9 cellular contexts compared by ENCODE assay signal in genomic region chr5:140145223-140145622, GRCh38. TPM values are rescaled to one million over a fixed set of nuclear protein-coding genes. Genes with fewer than 3 reads are reported as not detected.
DNase-seq lines count a peak whose midpoint lies in the region; ATAC-seq and TF ChIP-seq lines count a peak whose summit lies in the region.
"Had no signal": no experiment of that assay in that cellular context is flagged by ENCODE, and none has a peak within 500 bp of the region (broad histone marks: within the 10 kb centered on the region; RNA-seq: fewer than 3 reads in every experiment).

No MANE protein-coding gene starts in this region.

- H3K4me3 Mint-ChIP-seq in activated CD4-positive, alpha-beta T cell treated with anti-CD3 and anti-CD28 coated beads for 36 hours, result peak overlapping the region; percentile 26
- peak overlapping the region; percentile 38 for H3K4me3 Mint-ChIP-seq in activated CD8-positive, alpha-beta T cell treated with anti-CD3 and anti-CD28 coated beads for 36 hours
- H3K4me3 Mint-ChIP-seq in immature natural killer cell, result peak overlapping the region; percentile 36 to 72 (median 48)

- peaks cover 14% of the 10 kb centered on the region for H3K4me1 Mint-ChIP-seq in activated CD4-positive, alpha-beta T cell treated with anti-CD3 and anti-CD28 coated beads for 36 hours
- peaks cover 17% of the 10 kb centered on the region for H3K4me1 Mint-ChIP-seq in activated CD8-positive, alpha-beta T cell treated with anti-CD3 and anti-CD28 coated beads for 36 hours (ENCODE audit: low read depth)
- peaks cover 15 to 17% of the 10 kb centered on the region in 2 donors for H3K4me1 Mint-ChIP-seq in immature natural killer cell

- peaks cover 6% of the 10 kb centered on the region for H3K27me3 ChIP-seq in skeletal muscle satellite cell (ENCODE audit: control insufficient read depth, insufficient read depth, low read length)

- CTCF ChIA-PET in activated CD4-positive, alpha-beta T cell treated with anti-CD3 and anti-CD28 coated beads for 36 hours (lab: Charles Lee), result interaction anchor here (0.7 to 8.1 kb wide), 25 partner anchors 9 to 213 kb away, joined by 3 to 108 read pairs (median 5); partner anchors contain the start of gene PURA
- CTCF ChIA-PET in activated CD8-positive, alpha-beta T cell treated with anti-CD3 and anti-CD28 coated beads for 36 hours (lab: Charles Lee), result interaction anchor here (0.6 to 6.2 kb wide), 27 partner anchors 8 to 246 kb away, joined by 3 to 96 read pairs (median 10); partner anchors contain the start of genes NRG2 and PURA

- H3K4me2 ChIP-seq in skeletal muscle satellite cell (ENCODE audit: low read length), result peak overlapping the region; percentile 91

- no peak for ATAC-seq in activated CD4-positive, alpha-beta T cell treated with anti-CD3 and anti-CD28 coated beads for 36 hours
- no peak for ATAC-seq in activated CD8-positive, alpha-beta T cell treated with anti-CD3 and anti-CD28 coated beads for 36 hours

- H3K9me3 Mint-ChIP-seq in activated CD4-positive, alpha-beta T cell treated with anti-CD3 and anti-CD28 coated beads for 36 hours (ENCODE audit: low read depth), result no peaks in the 10 kb centered on the region
- H3K9me3 Mint-ChIP-seq in activated CD8-positive, alpha-beta T cell treated with anti-CD3 and anti-CD28 coated beads for 36 hours, result no peaks in the 10 kb centered on the region
- no peaks in the 10 kb centered on the region for H3K9me3 Mint-ChIP-seq in immature natural killer cell

- DNase-seq in activated CD4-positive, alpha-beta T cell treated with anti-CD3 and anti-CD28 coated beads for 36 hours, result no peak
- no peak for DNase-seq in activated CD4-positive, alpha-beta T cell treated with anti-CD3 and anti-CD28 coated beads for 4 hours
- DNase-seq in activated CD8-positive, alpha-beta T cell treated with anti-CD3 and anti-CD28 coated beads for 36 hours, result no peak
- DNase-seq in immature natural killer cell, result no peak
- no peak for DNase-seq in hepatic stellate cell (ENCODE audit: low spot score)
- DNase-seq in AML-193 (lab: John Stamatoyannopoulos, UW), result no peak
- no peak for DNase-seq in inferior parietal cortex (ENCODE audit: extremely low spot score)

- H3K36me3 Mint-ChIP-seq in activated CD4-positive, alpha-beta T cell treated with anti-CD3 and anti-CD28 coated beads for 36 hours (ENCODE audit: low read depth), result no peaks in the 10 kb centered on the region
- no peaks in the 10 kb centered on the region for H3K36me3 Mint-ChIP-seq in activated CD8-positive, alpha-beta T cell treated with anti-CD3 and anti-CD28 coated beads for 36 hours (ENCODE audit: low read depth)
- peaks cover 0 to 4% (median 0%) of the 10 kb centered on the region in 3 donors for H3K36me3 Mint-ChIP-seq in immature natural killer cell

- H3K27ac Mint-ChIP-seq in activated CD4-positive, alpha-beta T cell treated with anti-CD3 and anti-CD28 coated beads for 36 hours, result no peak overlapping the region
- H3K27ac Mint-ChIP-seq in activated CD8-positive, alpha-beta T cell treated with anti-CD3 and anti-CD28 coated beads for 36 hours, result no peak overlapping the region
- H3K27ac Mint-ChIP-seq in immature natural killer cell, result no peak overlapping the region

- no peaks in the 10 kb centered on the region for H3K9me3 ChIP-seq in skeletal muscle satellite cell (replicated peaks; ENCODE audit: low read length)
- H3K9me3 ChIP-seq: mucosa of descending colon had no signal

- no peak overlapping the region for H3K9ac ChIP-seq in skeletal muscle satellite cell (ENCODE audit: low read depth, low read length)

- no peak for TF ChIP-seq CTCF in activated CD8-positive, alpha-beta T cell treated with anti-CD3 and anti-CD28 coated beads for 36 hours (IDR thresholded peaks at IDR 0.05)

- POLR2A ChIA-PET in activated CD4-positive, alpha-beta T cell treated with anti-CD3 and anti-CD28 coated beads for 36 hours (lab: Charles Lee), result interaction anchor here (1.0 kb wide), 1 partner anchor 13 kb away, joined by 3 read pairs; no protein-coding TSS in a partner anchor
- POLR2A ChIA-PET in activated CD8-positive, alpha-beta T cell treated with anti-CD3 and anti-CD28 coated beads for 36 hours (lab: Charles Lee), result interaction anchor here (1.1 to 1.9 kb wide), 3 partner anchors 9 to 101 kb away, joined by 3 to 4 read pairs (median 3); no protein-coding TSS in a partner anchor

- peaks cover 12% of the 10 kb centered on the region for H3K27me3 Mint-ChIP-seq in activated CD4-positive, alpha-beta T cell treated with anti-CD3 and anti-CD28 coated beads for 36 hours
- peaks cover 22% of the 10 kb centered on the region for H3K27me3 Mint-ChIP-seq in activated CD8-positive, alpha-beta T cell treated with anti-CD3 and anti-CD28 coated beads for 36 hours
- peaks cover 0 to 9% (median 8%) of the 10 kb centered on the region in 3 donors for H3K27me3 Mint-ChIP-seq in immature natural killer cell (ENCODE audit: low read depth in 3 of 3)

- intact Hi-C loops in activated CD4-positive, alpha-beta T cell treated with anti-CD3 and anti-CD28 coated beads for 36 hours (cut with DNase I, micrococcal nuclease), result loop anchor here (1.0 to 2.0 kb wide), 3 partner anchors 12 to 38 kb away; partner anchors contain the start of gene PURA (in 2 of the 2)
- intact Hi-C loops in activated CD8-positive, alpha-beta T cell treated with anti-CD3 and anti-CD28 coated beads for 36 hours (cut with micrococcal nuclease), result no loop called here

- H3K36me3 ChIP-seq in skeletal muscle satellite cell (ENCODE audit: insufficient read depth, low read length), result no peaks in the 10 kb centered on the region

- peaks cover 9% of the 10 kb centered on the region for H3K4me1 ChIP-seq in skeletal muscle satellite cell (ENCODE audit: control insufficient read depth, insufficient read depth, low read length)

- no peak overlapping the region for H3K4me3 ChIP-seq in skeletal muscle satellite cell (ENCODE audit: low read length)
- H3K4me3 ChIP-seq: mucosa of descending colon had no signal

RNA-seq across cellular contexts. Expression of gene IGIP, which starts 19.5 kb away (rescaled TPM):
- total RNA-seq in activated CD4-positive, alpha-beta T cell treated with anti-CD3 and anti-CD28 coated beads for 36 hours, result 1 to 10 TPM; 1.7 to 1.9 TPM
- total RNA-seq in activated CD8-positive, alpha-beta T cell treated with anti-CD3 and anti-CD28 coated beads for 36 hours, result 1 to 10 TPM; 1.3 to 1.5 TPM
- under 1 TPM in 1 of 3 donors, not detected in 2; 0.35 TPM for polyA plus RNA-seq in immature natural killer cell
- 3.7 and 4.1 TPM in 2 replicates for total RNA-seq in skeletal muscle satellite cell (2012; rRNA removed)

RNA-seq across cellular contexts. Expression of gene CYSTM1, which starts 29.8 kb away (rescaled TPM):
- 10 to 100 TPM; 15.2 to 18.7 TPM for total RNA-seq in activated CD4-positive, alpha-beta T cell treated with anti-CD3 and anti-CD28 coated beads for 36 hours
- 10 to 100 TPM; 15.8 to 18.5 TPM for total RNA-seq in activated CD8-positive, alpha-beta T cell treated with anti-CD3 and anti-CD28 coated beads for 36 hours
- 10 to 100 TPM in 1 of 3 donors, 1 to 10 TPM in 2; 3.9 to 11.0 (median 7.1) TPM for polyA plus RNA-seq in immature natural killer cell
- total RNA-seq in skeletal muscle satellite cell (2012; rRNA removed), result 26.2 and 29.7 TPM in 2 replicates

RNA-seq across cellular contexts. Expression of gene PURA, which starts 31.3 kb away (rescaled TPM):
- total RNA-seq in activated CD4-positive, alpha-beta T cell treated with anti-CD3 and anti-CD28 coated beads for 36 hours, result 10 to 100 TPM in 1 of 2 experiments, 1 to 10 TPM in 1; 9.5 to 10.7 TPM
- 1 to 10 TPM; 8.2 to 9.2 TPM for total RNA-seq in activated CD8-positive, alpha-beta T cell treated with anti-CD3 and anti-CD28 coated beads for 36 hours
- polyA plus RNA-seq in immature natural killer cell, result 1 to 10 TPM; 2.0 to 3.7 (median 3.4) TPM
- total RNA-seq in skeletal muscle satellite cell (2012; rRNA removed), result 12.7 and 13.4 TPM in 2 replicates
